ENCODE assay signal across 8 cellular contexts in genomic region chr12:9707864-9708808, GRCh38. TPM values are rescaled to one million over a fixed set of nuclear protein-coding genes. Genes with fewer than 3 reads are reported as not detected.
DNase-seq lines count a peak whose midpoint lies in the region; ATAC-seq and TF ChIP-seq lines count a peak whose summit lies in the region.

No MANE protein-coding gene starts in this region.

- no peak for ATAC-seq in GM21723 (IDR thresholded peaks at IDR 0.05; ENCODE audit: unreplicated experiment)

- in situ Hi-C loops in astrocyte of the cerebellum (cut with HindIII; ENCODE audit: low sequenced_read_pairs) = no loop called here

- peak; percentile 90 for TF ChIP-seq CTCF in astrocyte of the cerebellum (IDR thresholded peaks at IDR 0.05; ENCODE audit: low read depth, low read length, missing control alignments)

- H3K27me3 Mint-ChIP-seq in T-helper 2 cell treated with Interferon-gamma antibody and Interleukin-4, amounts not matched to agents 5 μg/mL and 100 μg/mL, for 36 hours (ENCODE audit: low read depth) = no peaks in the 10 kb centered on the region

- H3K36me3 Mint-ChIP-seq in T-helper 2 cell treated with Interferon-gamma antibody and Interleukin-4, amounts not matched to agents 5 μg/mL and 100 μg/mL, for 36 hours (ENCODE audit: low read depth) = peaks cover 52% of the 10 kb centered on the region

- peak overlapping the region; percentile 61 for H3K4me3 Mint-ChIP-seq in T-helper 2 cell treated with Interferon-gamma antibody and Interleukin-4, amounts not matched to agents 5 μg/mL and 100 μg/mL, for 36 hours

- H3K4me3 ChIP-seq in astrocyte of the cerebellum (ENCODE audit: low read depth, low read length) = no peak overlapping the region

- H3K27ac Mint-ChIP-seq in T-helper 2 cell treated with Interferon-gamma antibody and Interleukin-4, amounts not matched to agents 5 μg/mL and 100 μg/mL, for 36 hours = peak overlapping the region; percentile 84

- peaks cover 17% of the 10 kb centered on the region for H3K9me3 Mint-ChIP-seq in T-helper 2 cell treated with Interferon-gamma antibody and Interleukin-4, amounts not matched to agents 5 μg/mL and 100 μg/mL, for 36 hours

- DNase-seq in GM03348 (ENCODE audit: low spot score) = peak; percentile 68
- DNase-seq in Kasumi-1 (lab: John Stamatoyannopoulos, UW) = peak; percentile 28 to 43
- peak; percentile 44 for DNase-seq in T-helper 2 cell treated with Interferon-gamma antibody and Interleukin-4, amounts not matched to agents 5 μg/mL and 100 μg/mL, for 36 hours (ENCODE audit: low spot score)
- DNase-seq in astrocyte of the cerebellum (ENCODE audit: low read depth) = peak; percentile 29
- DNase-seq in iPS-NIHi7 (ENCODE audit: extremely low spot score) = peak; percentile 52
- peak; percentile 56 for DNase-seq in stimulated activated CD4-positive, alpha-beta T cell treated with anti-CD3 and anti-CD28 coated beads, Interleukin-2, amount 100 ng/mL, for 4 hours (ENCODE audit: low read depth)
- DNase-seq in ureter (ENCODE audit: low spot score) = no peak

- peaks cover 46% of the 10 kb centered on the region for H3K4me1 Mint-ChIP-seq in T-helper 2 cell treated with Interferon-gamma antibody and Interleukin-4, amounts not matched to agents 5 μg/mL and 100 μg/mL, for 36 hours (ENCODE audit: low read depth)

RNA-seq across cellular contexts. Expression of gene CLECL1, which starts 24.8 kb away (rescaled TPM):
- total RNA-seq in ureter = 0.91 TPM

RNA-seq across cellular contexts. Expression of gene CLEC2D, which starts 38.6 kb away (rescaled TPM):
- 32.6 TPM for total RNA-seq in ureter

RNA-seq across cellular contexts. Expression of gene CD69, which starts 52.6 kb away (rescaled TPM):
- total RNA-seq in ureter = 10.7 TPM
